ENCODE assay signal across 8 cellular contexts in genomic region chr6:107712523-107713213, GRCh38.
DNase-seq lines count a peak whose midpoint lies in the region; ATAC-seq and TF ChIP-seq lines count a peak whose summit lies in the region.

No MANE protein-coding gene starts in this region.

- no peak overlapping the region for H3K27ac ChIP-seq in SJCRH30

- H3K9me3 Mint-ChIP-seq in stimulated activated memory B cell treated with anti-CD40 and anti-IgM and Interleukin-4, amounts not matched to agents 10 μg/mL and 1 μg/mL and 100 μg/mL, for 72 hours: peaks cover 3% of the 10 kb centered on the region

- H3K9me3 ChIP-seq in SJCRH30 (replicated peaks): no peaks in the 10 kb centered on the region

- peaks cover 9% of the 10 kb centered on the region; the same call in 1 of the 2 replicates for H3K4me1 ChIP-seq in SJCRH30

- peak overlapping the region; percentile 69 for H3K4me3 Mint-ChIP-seq in stimulated activated memory B cell treated with anti-CD40 and anti-IgM and Interleukin-4, amounts not matched to agents 10 μg/mL and 1 μg/mL and 100 μg/mL, for 72 hours

- peaks cover 27% of the 10 kb centered on the region for H3K4me1 Mint-ChIP-seq in stimulated activated memory B cell treated with anti-CD40 and anti-IgM and Interleukin-4, amounts not matched to agents 10 μg/mL and 1 μg/mL and 100 μg/mL, for 72 hours

- no peaks in the 10 kb centered on the region for H3K27me3 Mint-ChIP-seq in stimulated activated memory B cell treated with anti-CD40 and anti-IgM and Interleukin-4, amounts not matched to agents 10 μg/mL and 1 μg/mL and 100 μg/mL, for 72 hours

- no peaks in the 10 kb centered on the region for H3K36me3 Mint-ChIP-seq in stimulated activated memory B cell treated with anti-CD40 and anti-IgM and Interleukin-4, amounts not matched to agents 10 μg/mL and 1 μg/mL and 100 μg/mL, for 72 hours

- H3K27ac Mint-ChIP-seq in stimulated activated memory B cell treated with anti-CD40 and anti-IgM and Interleukin-4, amounts not matched to agents 10 μg/mL and 1 μg/mL and 100 μg/mL, for 72 hours: peak overlapping the region; percentile 81

- DNase-seq in activated CD4-positive, alpha-beta T cell treated with anti-CD3 and anti-CD28 coated beads for 48 hours: peak; percentile 61
- DNase-seq in activated CD4-positive, alpha-beta T cell treated with anti-CD3 and anti-CD28 coated beads for 1 hour: no peak
- DNase-seq in SJCRH30 (peak in 1 of 2 experiments; percentile 29), fibroblast of mammary gland (ENCODE audit: low read depth) (peak; percentile 81), CD1c-positive myeloid dendritic cell (ENCODE audit: extremely low spot score) (no peak), iPS-NIHi7 (ENCODE audit: extremely low spot score) (no peak)

- H3K27me3 ChIP-seq in SJCRH30: no peaks in the 10 kb centered on the region

- TF ChIP-seq CTCF in fibroblast of mammary gland (conservative IDR thresholded peaks at IDR 0.05; ENCODE audit: control insufficient read depth, insufficient read depth, low read depth, low read length): no peak

- H3K4me3 ChIP-seq in SJCRH30: peak overlapping the region; percentile 30
- H3K4me3 ChIP-seq in fibroblast of mammary gland (ENCODE audit: control insufficient read depth, low read depth, low read length): peak overlapping the region; percentile 30

- H3K36me3 ChIP-seq in SJCRH30: no peaks in the 10 kb centered on the region

- peak; percentile 71 for ATAC-seq in stimulated activated memory B cell treated with anti-CD40 and anti-IgM and Interleukin-4, amounts not matched to agents 10 μg/mL and 1 μg/mL and 100 μg/mL, for 72 hours
- no peak for ATAC-seq in HG02840 (IDR thresholded peaks at IDR 0.05; ENCODE audit: low FRiP score, unreplicated experiment)

Comparison
In these comparisons a context has a peak if more than half of its experiments do, and no peak if none do; other contexts are left out.
1. DNase-seq: peak in activated CD4-positive, alpha-beta T cell treated with anti-CD3 and anti-CD28 coated beads for 48 hours (single experiment) and fibroblast of mammary gland (single experiment); none in activated CD4-positive, alpha-beta T cell treated with anti-CD3 and anti-CD28 coated beads for 1 hour (single experiment), CD1c-positive myeloid dendritic cell (single experiment) and iPS-NIHi7 (single experiment).